ENCODE assay signal across 8 cellular contexts in genomic region chr5:61327761-61328753, GRCh38.
DNase-seq lines count a peak whose midpoint lies in the region; ATAC-seq and TF ChIP-seq lines count a peak whose summit lies in the region.

No MANE protein-coding gene starts in this region.

- TF ChIP-seq CTCF in GM13976 (IDR thresholded peaks at IDR 0.05; ENCODE audit: borderline replicate concordance, control extremely low read depth, extremely low read depth, insufficient read depth, missing control alignments) (no peak), foreskin fibroblast (IDR thresholded peaks at IDR 0.05; ENCODE audit: low read depth, low read length) (no peak)

- in situ Hi-C loops in GM13976 (cut with MboI; ENCODE audit: low sequenced_read_pairs, unreplicated experiment): no loop called here

- ATAC-seq in HG03280 (IDR thresholded peaks at IDR 0.05; ENCODE audit: unreplicated experiment): no peak

- peak; percentile 52 for DNase-seq in GM13976 (ENCODE audit: low spot score)
- peak; percentile 90 for DNase-seq in HCEC 1CT
- peak; percentile 55 for DNase-seq in OCI-M1 (lab: John Stamatoyannopoulos, UW)
- peak; percentile 85 to 90 for DNase-seq in foreskin fibroblast
- DNase-seq in stimulated activated naive CD4-positive, alpha-beta T cell (lab: John Stamatoyannopoulos, UW): no peak
- DNase-seq in activated effector memory CD4-positive, alpha-beta T cell treated with Interleukin-2 at 50 U/mL for 16 hours: no peak
- DNase-seq in DMS153 treated with DMSO at 0.1 percent for 48 hours (lab: John Stamatoyannopoulos, UW; ENCODE audit: unreplicated experiment): no peak

- no peak overlapping the region for H3K4me3 ChIP-seq in foreskin fibroblast (ENCODE audit: low read depth in 1 of 2, low read length in 2 of 2)

Comparison
In these comparisons a context has a peak if more than half of its experiments do, and no peak if none do; other contexts are left out.
1. DNase-seq: peak in GM13976 (single experiment), HCEC 1CT (single experiment), OCI-M1 (single experiment) and foreskin fibroblast (2 of 2); none in stimulated activated naive CD4-positive, alpha-beta T cell (0 of 6), activated effector memory CD4-positive, alpha-beta T cell treated with Interleukin-2 at 50 U/mL for 16 hours (single experiment) and DMS153 treated with DMSO at 0.1 percent for 48 hours (single experiment).